ENCODE assay signal across 22 cellular contexts in genomic region chr10:51772387-51772786, GRCh38.
"Had no signal": no experiment of that assay in that cellular context is flagged by ENCODE, and none has a peak within 500 bp of the region (broad histone marks: within the 10 kb centered on the region; RNA-seq: fewer than 3 reads in every experiment).

No MANE protein-coding gene starts in this region.

- H3K4me1 ChIP-seq: gastrocnemius medialis, left lung, prostate gland, spleen, testis, upper lobe of right lung, uterus had no signal

- H3K9me3 ChIP-seq: gastrocnemius medialis, left lung, prostate gland, sigmoid colon, spleen, testis, tibial artery, upper lobe of right lung, uterus had no signal

- H3K4me2 ChIP-seq: neural progenitor cell had no signal

- H3K4me3 ChIP-seq: coronary artery, gastrocnemius medialis, left lung, neural progenitor cell, prostate gland, sigmoid colon, spleen, testis, tibial artery, upper lobe of right lung, uterus had no signal

- H2AFZ ChIP-seq: neural progenitor cell had no signal

- H3K27ac ChIP-seq: coronary artery, gastrocnemius medialis, left lung, neural progenitor cell, prostate gland, sigmoid colon, spleen, testis, tibial artery, upper lobe of right lung, uterus had no signal

- H3K36me3 ChIP-seq: gastrocnemius medialis, left lung, neural progenitor cell, prostate gland, sigmoid colon, spleen, tibial artery, upper lobe of right lung, uterus had no signal

- DNase-seq: dermis blood vessel endothelial cell; effector memory CD4-positive, alpha-beta T cell; gastrocnemius medialis; head of caudate nucleus; left cardiac atrium; left lung; mesenchymal stem cell; midbrain; naive thymus-derived CD4-positive, alpha-beta T cell; right cardiac atrium; sigmoid colon; spleen; stimulated activated CD4-positive, alpha-beta T cell treated with anti-CD3 and anti-CD28 coated beads, Interleukin-4, amount 100 ng/mL, for 4 hours; stimulated activated naive CD8-positive, alpha-beta T cell treated with anti-CD3 and anti-CD28 coated beads, Interleukin-15, Interleukin-2, amounts not matched to agents 100 U/mL and 50 U/mL, for 24 hours; substantia nigra; testis; tibial artery; upper lobe of right lung; uterus had no signal

- H3K27me3 ChIP-seq: gastrocnemius medialis, left lung, neural progenitor cell, sigmoid colon, spleen, testis, tibial artery, upper lobe of right lung, uterus had no signal
